ENCODE assay signal across 8 cellular contexts in genomic region chr3:53881691-53882593, GRCh38. TPM values are rescaled to one million over a fixed set of nuclear protein-coding genes. Genes with fewer than 3 reads are reported as not detected.
DNase-seq lines count a peak whose midpoint lies in the region; ATAC-seq, FAIRE-seq and TF ChIP-seq lines count a peak whose summit lies in the region.

Gene ACTR8, minus strand, starts transcription at chr3:53882152. Its CDS starts 51 bp downstream, at chr3:53882101.

- H3K9ac ChIP-seq in PC-3 (ENCODE audit: low read length), result peak within 1 kb of the TSS; percentile 79
- peak within 1 kb of the TSS; percentile 81 to 89 for H3K9ac ChIP-seq in mucosa of rectum (ENCODE audit: low read depth in 1 of 2, low read length in 2 of 2)

- H3K27ac Mint-ChIP-seq in Caco-2 (ENCODE audit: unreplicated experiment), result peak within 1 kb of the TSS; percentile 96

- POLR2A ChIA-PET in Caco-2 (lab: Charles Lee) (no interaction called here), PC-3 (lab: Charles Lee; ENCODE audit: unreplicated experiment) (no interaction called here)

- ATAC-seq in GM21360 (IDR thresholded peaks at IDR 0.05; ENCODE audit: unreplicated experiment) (peak; percentile 81), PC-3 (peak; percentile 88)

- H3K27me3 ChIP-seq in Caco-2 (replicated peaks; ENCODE audit: control insufficient read depth, insufficient read depth, low read length) (no peaks in the 10 kb centered on the region), PC-3 (ENCODE audit: low read length) (no peaks in the 10 kb centered on the region), mucosa of rectum (ENCODE audit: control insufficient read depth in 2 of 2, insufficient read depth in 2 of 2, low read length in 2 of 2) (no peaks in the 10 kb centered on the region)

- H3K36me3 Mint-ChIP-seq in Caco-2 (ENCODE audit: insufficient read depth, unreplicated experiment), result peaks cover 46% of the 10 kb centered on the region

- TF ChIP-seq CTCF in Caco-2 (IDR thresholded peaks at IDR 0.05; ENCODE audit: insufficient read depth in 1 of 2, low read depth in 1 of 2, low read length in 1 of 2, severe bottlenecking in 1 of 2, unreplicated experiment in 1 of 2) (peak in 1 of 2 experiments; percentile 38), PC-3 (conservative IDR thresholded peaks at IDR 0.05; ENCODE audit: low read depth, low read length) (no peak)

- DNase-seq in Caco-2 (peak; percentile 89 to 92), HTR-8/SVneo (ENCODE audit: insufficient read length, low spot score) (peak; percentile 84), PC-3 (peak; percentile 76), activated T-cell treated with anti-CD3 and anti-CD28 coated beads for 48 hours (ENCODE audit: low read depth) (peak; percentile 85), erythroblast (lab: John Stamatoyannopoulos, UW) (peak; percentile 87 to 90)
- DNase-seq in stimulated activated CD8-positive, alpha-beta memory T cell treated with anti-CD3 and anti-CD28 coated beads, Interleukin-4, amount 100 ng/mL, for 4 hours (ENCODE audit: low read depth in 2 of 2, low spot score in 1 of 2), result peak; percentile 63 to 74

- H3K9me3 ChIP-seq in Caco-2, result no peaks in the 10 kb centered on the region
- H3K9me3 ChIP-seq in PC-3 (ENCODE audit: low read length), result no peaks in the 10 kb centered on the region
- no peaks in the 10 kb centered on the region for H3K9me3 ChIP-seq in mucosa of rectum (ENCODE audit: control insufficient read depth in 2 of 2, low read length in 2 of 2)

- TF ChIP-seq POLR2A in erythroblast (IDR thresholded peaks at IDR 0.05; ENCODE audit: low read length), result peak; percentile 79

- H3K9me2 ChIP-seq in PC-3 (replicated peaks; ENCODE audit: low read length), result no peaks in the 10 kb centered on the region

- H3F3A ChIP-seq in PC-3 (ENCODE audit: low read length, unreplicated experiment), result no peaks in the 10 kb centered on the region

- peak within 1 kb of the TSS; percentile 91 for H3K4me2 ChIP-seq in PC-3 (ENCODE audit: low read length)

- peak within 1 kb of the TSS; percentile 93 for H3K4me3 Mint-ChIP-seq in Caco-2 (ENCODE audit: unreplicated experiment)

- peak; percentile 70 for FAIRE-seq in HTR-8/SVneo (lab: Jason Lieb, UNC)

- peaks cover 21% of the 10 kb centered on the region for H3K4me1 Mint-ChIP-seq in Caco-2 (ENCODE audit: low read depth, unreplicated experiment)

- H3K4me1 ChIP-seq in Caco-2 (peaks cover 13% of the 10 kb centered on the region), PC-3 (ENCODE audit: insufficient read depth, low read length) (peaks cover 14% of the 10 kb centered on the region; the same call in 1 of the 2 replicates), mucosa of rectum (ENCODE audit: control insufficient read depth in 2 of 2, insufficient read depth in 2 of 2, low read length in 2 of 2) (peaks cover 11 to 17% of the 10 kb centered on the region in 2 donors)

- H3K4me3 ChIP-seq in Caco-2 (ENCODE audit: low read depth, low read length) (peak within 1 kb of the TSS; percentile 81), PC-3 (ENCODE audit: low read length) (peak within 1 kb of the TSS; percentile 82), mucosa of rectum (ENCODE audit: low read length in 2 of 2) (peak within 1 kb of the TSS; percentile 91 to 92)

- peaks cover 2% of the 10 kb centered on the region; the same call in 1 of the 2 replicates for H3K36me3 ChIP-seq in Caco-2 (ENCODE audit: control insufficient read depth, insufficient read depth, low read length)
- peaks cover 38% of the 10 kb centered on the region for H3K36me3 ChIP-seq in PC-3 (ENCODE audit: low read depth, low read length)
- H3K36me3 ChIP-seq in mucosa of rectum (ENCODE audit: control insufficient read depth in 2 of 2, insufficient read depth in 2 of 2, low read length in 2 of 2), result peaks cover 37 to 52% of the 10 kb centered on the region in 2 donors

- CTCF ChIA-PET in Caco-2 (lab: Charles Lee), result no interaction called here
- CTCF ChIA-PET in PC-3 (lab: Charles Lee), result no interaction called here

- peak within 1 kb of the TSS; percentile 12; the same call in 1 of the 2 replicates for H3K27ac ChIP-seq in PC-3 (ENCODE audit: low read length)
- H3K27ac ChIP-seq in mucosa of rectum (ENCODE audit: low read depth in 2 of 2, low read length in 2 of 2), result peak within 1 kb of the TSS; percentile 88

- H4K20me1 ChIP-seq in PC-3 (ENCODE audit: low read length), result no peaks in the 10 kb centered on the region

- BruUV-seq in Caco-2 (replicated peaks; lab: Mats Ljungman, UMichigan), result TSS peak; percentile 54
- TSS peak; percentile 52 for BruUV-seq in PC-3 (replicated peaks; lab: Mats Ljungman, UMichigan)

- intact Hi-C loops in Caco-2 (cut with micrococcal nuclease; ENCODE audit: unreplicated experiment), result loop anchor here (1.0 to 2.0 kb wide), 2 partner anchors 9 to 35 kb away; partner anchors contain the start of genes CHDH, IL17RB and SELENOK
- intact Hi-C loops in PC-3 (cut with micrococcal nuclease), result no loop called here

- peak within 1 kb of the TSS; percentile 86 for H2AFZ ChIP-seq in PC-3 (ENCODE audit: low read length)

- peaks cover 17% of the 10 kb centered on the region for H3K79me2 ChIP-seq in PC-3 (ENCODE audit: low read length)

- no peaks in the 10 kb centered on the region for H3K9me3 Mint-ChIP-seq in Caco-2 (ENCODE audit: unreplicated experiment)

- no peaks in the 10 kb centered on the region for H3K27me3 Mint-ChIP-seq in Caco-2 (ENCODE audit: insufficient read depth, unreplicated experiment)

RNA-seq across cellular contexts. Expression of gene ACTR8, which starts in this region (rescaled TPM):
- total RNA-seq in Caco-2 (2022), result 34.4 and 35.2 TPM in 2 replicates
- 22.3 and 47.5 TPM in 2 replicates for total RNA-seq in PC-3 (2014; rRNA removed)

Comparison
In these comparisons a context has a peak if more than half of its experiments do, and no peak if none do; other contexts are left out.
1. Peak in every context shown above with its lines: DNase-seq, ATAC-seq, H3K4me3 ChIP-seq and H3K27ac ChIP-seq.